ENCODE assay signal across 1 cellular context in genomic region chr10:33233635-33234034, GRCh38.
TF ChIP-seq lines count a peak whose summit lies in the region.

No MANE protein-coding gene starts in this region.

TF ChIP-seq in SK-N-SH, 30 proteins besides CTCF, POLR2A, EP300 and RAD21 (continued from another document):
- no peak for TF ChIP-seq REST (IDR thresholded peaks at IDR 0.05; ENCODE audit: low read depth, low read length)
